Comparison of ENCODE assay signal across 1 cellular context in genomic region chr15:75065851-75066509, GRCh38.
TF ChIP-seq lines count a peak whose summit lies in the region.

No MANE protein-coding gene starts in this region.

TF ChIP-seq in K562, 482 proteins besides CTCF, POLR2A, EP300 and RAD21 (continued from another document and continues in another):
- TF ChIP-seq ARID3B (CRISPR knock-in tag; IDR thresholded peaks at IDR 0.05; ENCODE audit: borderline replicate concordance) (peak; percentile 56; the same call in 1 of the 2 replicates), TBP (optimal IDR thresholded peaks at IDR 0.05; ENCODE audit: low read depth, low read length) (no peak), PPARD (CRISPR knock-in tag; IDR thresholded peaks at IDR 0.05) (no peak), ZNF212 (CRISPR knock-in tag; IDR thresholded peaks at IDR 0.05) (no peak), NFE2 (IDR thresholded peaks at IDR 0.05; ENCODE audit: low read depth) (peak; percentile 88), SIN3B (IDR thresholded peaks at IDR 0.05; ENCODE audit: low read depth) (no peak), SPI1 (IDR thresholded peaks at IDR 0.05; ENCODE audit: borderline replicate concordance, low read depth, low read length) (no peak), RBM39 (optimal IDR thresholded peaks at IDR 0.05; ENCODE audit: low read depth, low read length) (no peak), RBM34 (IDR thresholded peaks at IDR 0.05; ENCODE audit: borderline replicate concordance, insufficient read depth, low read length) (no peak), FOSL1 (tag; conservative IDR thresholded peaks at IDR 0.05) (peak; percentile 97), HDAC2 (IDR thresholded peaks at IDR 0.05) (peak; percentile 100), ZBTB33 (CRISPR knock-in tag; IDR thresholded peaks at IDR 0.05) (no peak; the same call in 1 of the 2 replicates), ZNF143 (CRISPR knock-in tag; IDR thresholded peaks at IDR 0.05) (no peak), CHD4 (IDR thresholded peaks at IDR 0.05; ENCODE audit: insufficient read depth, insufficient replicate concordance, low read depth, low read length, poor library complexity, severe bottlenecking) (no peak), RAD51 (IDR thresholded peaks at IDR 0.05; ENCODE audit: borderline replicate concordance, low read depth) (peak; percentile 60), HMG20A (CRISPR knock-in tag; conservative IDR thresholded peaks at IDR 0.05) (peak; percentile 81), ETV6 (IDR thresholded peaks at IDR 0.05; ENCODE audit: borderline replicate concordance in 1 of 2, low read depth in 2 of 2, low read length in 1 of 2) (peak in 1 of 2 experiments; percentile 89; a peak in 2 of 4 replicates), ETV6 (CRISPR knock-in tag; IDR thresholded peaks at IDR 0.05; ENCODE audit: borderline replicate concordance) (no peak), EWSR1 (IDR thresholded peaks at IDR 0.05; ENCODE audit: borderline replicate concordance, low read depth, partially characterized antibody) (no peak), RNF2 (IDR thresholded peaks at IDR 0.05) (peak; percentile 93), RCOR1 (IDR thresholded peaks at IDR 0.05; ENCODE audit: borderline replicate concordance in 1 of 2, low read depth in 2 of 2, low read length in 2 of 2) (peak; percentile 99 to 100), SP2 (IDR thresholded peaks at IDR 0.05; ENCODE audit: extremely low read depth, low read depth, low read length, poor library complexity, severe bottlenecking) (no peak), ZNF124 (CRISPR knock-in tag; IDR thresholded peaks at IDR 0.05) (no peak), ZNF639 (CRISPR knock-in tag; conservative IDR thresholded peaks at IDR 0.05 in 1 of 2, IDR thresholded peaks at IDR 0.05 in 1 of 2) (peak in 1 of 2 experiments; percentile 93; a peak in 2 of 4 replicates), NBN (IDR thresholded peaks at IDR 0.05; ENCODE audit: low read depth) (peak; percentile 99), ZNF561 (CRISPR knock-in tag; conservative IDR thresholded peaks at IDR 0.05) (no peak), NCOR1 (IDR thresholded peaks at IDR 0.05) (peak; percentile 100), SRF (CRISPR knock-in tag; IDR thresholded peaks at IDR 0.05) (0 out of 4 replicates have a peak, but pooled peaks of 1 of the 2 experiments have one; percentile 22), RFX5 (IDR thresholded peaks at IDR 0.05; ENCODE audit: low read depth, low read length) (no peak), ZNF398 (CRISPR knock-in tag; IDR thresholded peaks at IDR 0.05) (no peak), KLF13 (tag; IDR thresholded peaks at IDR 0.05; ENCODE audit: borderline replicate concordance, low read depth) (peak; percentile 73; the same call in 1 of the 2 replicates), NR2F6 (CRISPR knock-in tag; IDR thresholded peaks at IDR 0.05) (no peak), TEAD1 (CRISPR knock-in tag; IDR thresholded peaks at IDR 0.05) (peak; percentile 99), CBFB (CRISPR knock-in tag; IDR thresholded peaks at IDR 0.05) (no peak), ZNF644 (tag; IDR thresholded peaks at IDR 0.05; ENCODE audit: low read depth) (peak; percentile 98), FOXO4 (CRISPR knock-in tag; IDR thresholded peaks at IDR 0.05) (peak; percentile 85; the same call in 1 of the 2 replicates), IFI16 (CRISPR knock-in tag; IDR thresholded peaks at IDR 0.05) (no peak), CBX1 (IDR thresholded peaks at IDR 0.05; ENCODE audit: low read depth) (no peak), ZNF431 (CRISPR knock-in tag; IDR thresholded peaks at IDR 0.05) (no peak), NELFE (IDR thresholded peaks at IDR 0.05; ENCODE audit: insufficient read depth, insufficient read length) (no peak), ZNF121 (CRISPR knock-in tag; conservative IDR thresholded peaks at IDR 0.05) (no peak), ZNF3 (CRISPR knock-in tag; IDR thresholded peaks at IDR 0.05) (no peak), SIRT6 (IDR thresholded peaks at IDR 0.05; ENCODE audit: low read depth, low read length) (no peak), KLF16 (IDR thresholded peaks at IDR 0.05) (peak; percentile 100)
- TF ChIP-seq, protein P1, sequence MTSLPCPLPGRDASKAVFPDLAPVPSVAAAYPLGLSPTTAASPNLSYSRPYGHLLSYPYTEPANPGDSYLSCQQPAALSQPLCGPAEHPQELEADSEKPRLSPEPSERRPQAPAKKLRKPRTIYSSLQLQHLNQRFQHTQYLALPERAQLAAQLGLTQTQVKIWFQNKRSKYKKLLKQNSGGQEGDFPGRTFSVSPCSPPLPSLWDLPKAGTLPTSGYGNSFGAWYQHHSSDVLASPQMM (CRISPR knock-in tag; IDR thresholded peaks at IDR 0.05): no peak
- TF ChIP-seq, protein P2, sequence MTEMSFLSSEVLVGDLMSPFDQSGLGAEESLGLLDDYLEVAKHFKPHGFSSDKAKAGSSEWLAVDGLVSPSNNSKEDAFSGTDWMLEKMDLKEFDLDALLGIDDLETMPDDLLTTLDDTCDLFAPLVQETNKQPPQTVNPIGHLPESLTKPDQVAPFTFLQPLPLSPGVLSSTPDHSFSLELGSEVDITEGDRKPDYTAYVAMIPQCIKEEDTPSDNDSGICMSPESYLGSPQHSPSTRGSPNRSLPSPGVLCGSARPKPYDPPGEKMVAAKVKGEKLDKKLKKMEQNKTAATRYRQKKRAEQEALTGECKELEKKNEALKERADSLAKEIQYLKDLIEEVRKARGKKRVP (CRISPR knock-in tag; IDR thresholded peaks at IDR 0.05): peak; percentile 80; the same call in 1 of the 2 replicates
- TF ChIP-seq, protein P3, sequence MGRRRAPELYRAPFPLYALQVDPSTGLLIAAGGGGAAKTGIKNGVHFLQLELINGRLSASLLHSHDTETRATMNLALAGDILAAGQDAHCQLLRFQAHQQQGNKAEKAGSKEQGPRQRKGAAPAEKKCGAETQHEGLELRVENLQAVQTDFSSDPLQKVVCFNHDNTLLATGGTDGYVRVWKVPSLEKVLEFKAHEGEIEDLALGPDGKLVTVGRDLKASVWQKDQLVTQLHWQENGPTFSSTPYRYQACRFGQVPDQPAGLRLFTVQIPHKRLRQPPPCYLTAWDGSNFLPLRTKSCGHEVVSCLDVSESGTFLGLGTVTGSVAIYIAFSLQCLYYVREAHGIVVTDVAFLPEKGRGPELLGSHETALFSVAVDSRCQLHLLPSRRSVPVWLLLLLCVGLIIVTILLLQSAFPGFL (CRISPR knock-in tag; IDR thresholded peaks at IDR 0.05): no peak
- TF ChIP-seq, protein P4, sequence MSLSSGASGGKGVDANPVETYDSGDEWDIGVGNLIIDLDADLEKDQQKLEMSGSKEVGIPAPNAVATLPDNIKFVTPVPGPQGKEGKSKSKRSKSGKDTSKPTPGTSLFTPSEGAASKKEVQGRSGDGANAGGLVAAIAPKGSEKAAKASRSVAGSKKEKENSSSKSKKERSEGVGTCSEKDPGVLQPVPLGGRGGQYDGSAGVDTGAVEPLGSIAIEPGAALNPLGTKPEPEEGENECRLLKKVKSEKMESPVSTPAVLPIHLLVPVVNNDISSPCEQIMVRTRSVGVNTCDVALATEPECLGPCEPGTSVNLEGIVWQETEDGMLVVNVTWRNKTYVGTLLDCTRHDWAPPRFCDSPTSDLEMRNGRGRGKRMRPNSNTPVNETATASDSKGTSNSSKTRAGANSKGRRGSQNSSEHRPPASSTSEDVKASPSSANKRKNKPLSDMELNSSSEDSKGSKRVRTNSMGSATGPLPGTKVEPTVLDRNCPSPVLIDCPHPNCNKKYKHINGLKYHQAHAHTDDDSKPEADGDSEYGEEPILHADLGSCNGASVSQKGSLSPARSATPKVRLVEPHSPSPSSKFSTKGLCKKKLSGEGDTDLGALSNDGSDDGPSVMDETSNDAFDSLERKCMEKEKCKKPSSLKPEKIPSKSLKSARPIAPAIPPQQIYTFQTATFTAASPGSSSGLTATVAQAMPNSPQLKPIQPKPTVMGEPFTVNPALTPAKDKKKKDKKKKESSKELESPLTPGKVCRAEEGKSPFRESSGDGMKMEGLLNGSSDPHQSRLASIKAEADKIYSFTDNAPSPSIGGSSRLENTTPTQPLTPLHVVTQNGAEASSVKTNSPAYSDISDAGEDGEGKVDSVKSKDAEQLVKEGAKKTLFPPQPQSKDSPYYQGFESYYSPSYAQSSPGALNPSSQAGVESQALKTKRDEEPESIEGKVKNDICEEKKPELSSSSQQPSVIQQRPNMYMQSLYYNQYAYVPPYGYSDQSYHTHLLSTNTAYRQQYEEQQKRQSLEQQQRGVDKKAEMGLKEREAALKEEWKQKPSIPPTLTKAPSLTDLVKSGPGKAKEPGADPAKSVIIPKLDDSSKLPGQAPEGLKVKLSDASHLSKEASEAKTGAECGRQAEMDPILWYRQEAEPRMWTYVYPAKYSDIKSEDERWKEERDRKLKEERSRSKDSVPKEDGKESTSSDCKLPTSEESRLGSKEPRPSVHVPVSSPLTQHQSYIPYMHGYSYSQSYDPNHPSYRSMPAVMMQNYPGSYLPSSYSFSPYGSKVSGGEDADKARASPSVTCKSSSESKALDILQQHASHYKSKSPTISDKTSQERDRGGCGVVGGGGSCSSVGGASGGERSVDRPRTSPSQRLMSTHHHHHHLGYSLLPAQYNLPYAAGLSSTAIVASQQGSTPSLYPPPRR (CRISPR knock-in tag; IDR thresholded peaks at IDR 0.05; ENCODE audit: borderline replicate concordance): peak; percentile 75; the same call in 1 of the 2 replicates
